Comparison of ENCODE assay signal across 31 cellular contexts in the genomic region with DNA sequence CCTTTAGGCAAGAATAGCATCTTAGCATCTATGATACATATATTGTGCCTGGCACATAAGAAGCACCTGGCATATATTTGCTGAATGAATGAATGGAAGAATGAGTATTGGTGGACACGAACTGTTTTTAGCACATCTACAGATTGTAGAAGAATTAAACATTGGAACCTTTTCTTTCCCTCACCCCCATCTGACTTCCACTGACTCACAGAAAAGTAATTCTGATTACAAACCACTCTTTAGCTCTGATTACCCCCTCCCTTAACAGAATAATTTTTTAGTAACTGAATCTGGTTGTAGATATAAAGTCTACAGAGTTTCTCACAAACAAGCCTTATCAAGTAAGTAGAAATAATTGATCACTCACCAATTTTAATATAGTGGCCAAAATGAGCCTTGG. TPM values are rescaled to one million over a fixed set of nuclear protein-coding genes. Genes with fewer than 3 reads are reported as not detected.
DNase-seq lines count a peak whose midpoint lies in the region; ATAC-seq, FAIRE-seq and TF ChIP-seq lines count a peak whose summit lies in the region.
"Had no signal": no experiment of that assay in that cellular context is flagged by ENCODE, and none has a peak within 500 bp of the region (broad histone marks: within the 10 kb centered on the region; RNA-seq: fewer than 3 reads in every experiment).

No MANE protein-coding gene starts in this region.

- H3K4me3 ChIP-seq in left ventricle myocardium inferior (no peak overlapping the region), heart right ventricle (peak overlapping the region in 1 of 10 donors; percentile 22), adipocyte (ENCODE audit: low read length) (no peak overlapping the region), endothelial cell of umbilical vein (replicated peaks in 1 of 3; ENCODE audit: insufficient read depth in 1 of 3, low read depth in 1 of 3, low read length in 3 of 3) (no peak overlapping the region), thyroid gland (replicated peaks in 1 of 3) (no peak overlapping the region)
- H3K4me3 ChIP-seq: esophagus squamous epithelium, skin epidermis, tibial artery had no signal

- no peaks in the 10 kb centered on the region for H3K79me2 ChIP-seq in endothelial cell of umbilical vein (ENCODE audit: control insufficient read depth, insufficient read depth, low read length)

- 62 to 83% methylated on average over 1 of the region's 1 CpG for WGBS in heart right ventricle, 2 donors
- 73 to 78% methylated on average over 1 of the region's 1 CpG for WGBS in thyroid gland, 2 donors

- H3K4me1 ChIP-seq in left ventricle myocardium inferior (peaks cover 48% of the 10 kb centered on the region), heart right ventricle (peaks cover 0 to 58% (median 37%) of the 10 kb centered on the region in 9 donors), adipocyte (ENCODE audit: control insufficient read depth, insufficient read depth, low read length) (peaks cover 15% of the 10 kb centered on the region), endothelial cell of umbilical vein (ENCODE audit: control insufficient read depth, extremely low read depth, insufficient read depth, low read length) (peaks cover 31% of the 10 kb centered on the region), thyroid gland (peaks cover 49 to 58% of the 10 kb centered on the region in 2 donors)
- H3K4me1 ChIP-seq: esophagus squamous epithelium had no signal

- H3K27me3 ChIP-seq in left ventricle myocardium inferior (ENCODE audit: low read depth) (no peaks in the 10 kb centered on the region), heart right ventricle (no peaks in the 10 kb centered on the region), adipocyte (replicated peaks; ENCODE audit: control insufficient read depth, insufficient read depth, low read length) (no peaks in the 10 kb centered on the region), endothelial cell of umbilical vein (ENCODE audit: control insufficient read depth in 2 of 2, insufficient read depth in 2 of 2, low read length in 2 of 2) (no peaks in the 10 kb centered on the region), thyroid gland (no peaks in the 10 kb centered on the region)
- H3K27me3 ChIP-seq: esophagus squamous epithelium, tibial artery had no signal

- no peaks in the 10 kb centered on the region for H4K20me1 ChIP-seq in endothelial cell of umbilical vein (replicated peaks; ENCODE audit: control insufficient read depth, extremely low read depth, insufficient read depth, low read length)

- H3K9ac ChIP-seq in adipocyte (ENCODE audit: low read length) (no peak overlapping the region), endothelial cell of umbilical vein (replicated peaks; ENCODE audit: extremely low read depth, insufficient read depth, low read length) (no peak overlapping the region)
- H3K9ac ChIP-seq: KMS-11 had no signal

- CTCF ChIA-PET in endothelial cell of umbilical vein (lab: Charles Lee) = interaction anchor here (2.7 kb wide), 1 partner anchor 187 kb away, joined by 9 read pairs; no protein-coding TSS in a partner anchor

- dilution Hi-C loops in endothelial cell of umbilical vein (cut with MboI; ENCODE audit: extremely low pct_ligation_motif_present, low sequenced_read_pairs) = no loop called here

- no peak for TF ChIP-seq CTCF in left ventricle myocardium inferior (IDR thresholded peaks at IDR 0.05; ENCODE audit: borderline replicate concordance)
- TF ChIP-seq CTCF in heart right ventricle (IDR thresholded peaks at IDR 0.05) = no peak
- no peak for TF ChIP-seq CTCF in endothelial cell of umbilical vein (IDR thresholded peaks at IDR 0.05; ENCODE audit: extremely low read depth in 1 of 2, insufficient read depth in 1 of 2, low read depth in 1 of 2, low read length in 2 of 2)
- TF ChIP-seq CTCF in thyroid gland (IDR thresholded peaks at IDR 0.05) = no peak

- peak overlapping the region; percentile 46 for H3K27ac ChIP-seq in left ventricle myocardium inferior (replicated peaks)
- H3K27ac ChIP-seq in heart right ventricle = peak overlapping the region in 3 of 10 donors; percentile 8 to 17 (median 13)
- no peak overlapping the region for H3K27ac ChIP-seq in endothelial cell of umbilical vein (ENCODE audit: insufficient read depth, low read depth, low read length)
- peak overlapping the region; percentile 5 to 95 (median 68) for H3K27ac ChIP-seq in thyroid gland
- H3K27ac ChIP-seq: 22Rv1, esophagus squamous epithelium, KMS-11, skin epidermis, tibial artery, VCaP had no signal

- no TSS peak for BruUV-seq in endothelial cell of umbilical vein (replicated peaks; lab: Mats Ljungman, UMichigan)

- H3K4me2 ChIP-seq in endothelial cell of umbilical vein (ENCODE audit: insufficient read depth, low read length) = no peak overlapping the region
- H3K4me2 ChIP-seq: KMS-11 had no signal

- no peaks in the 10 kb centered on the region for H3K9me3 ChIP-seq in left ventricle myocardium inferior (replicated peaks)
- no peaks in the 10 kb centered on the region for H3K9me3 ChIP-seq in heart right ventricle
- H3K9me3 ChIP-seq in adipocyte (ENCODE audit: control insufficient read depth, low read length) = no peaks in the 10 kb centered on the region
- H3K9me3 ChIP-seq in endothelial cell of umbilical vein (replicated peaks; ENCODE audit: control insufficient read depth, insufficient read depth, low read length) = no peaks in the 10 kb centered on the region
- H3K9me3 ChIP-seq in thyroid gland = no peaks in the 10 kb centered on the region
- H3K9me3 ChIP-seq: esophagus squamous epithelium, tibial artery had no signal

- no peaks in the 10 kb centered on the region for H3K9me1 ChIP-seq in endothelial cell of umbilical vein (replicated peaks; ENCODE audit: control insufficient read depth, extremely low read depth, insufficient read depth, low read length)

- DNase-seq in left ventricle myocardium inferior = no peak
- no peak for DNase-seq in heart right ventricle
- peak; percentile 15 for DNase-seq in adipocyte (ENCODE audit: low read depth)
- DNase-seq in endothelial cell of umbilical vein (ENCODE audit: low read depth, low spot score) = peak; percentile 23
- DNase-seq in thyroid gland = no peak
- no peak for DNase-seq in GF-D8 (lab: John Stamatoyannopoulos, UW)
- no peak for DNase-seq in amniotic stem cell (lab: John Stamatoyannopoulos, UW)
- DNase-seq: activated CD4-positive, alpha-beta T cell treated with anti-CD3 and anti-CD28 coated beads for 4 hours; activated CD8-positive, alpha-beta memory T cell treated with anti-CD3 and anti-CD28 coated beads for 24 hours; activated gamma-delta T cell; activated T-cell treated with anti-CD3 and anti-CD28 coated beads, Interleukin-2, amount 50 U/mL, for 1 hour; cortex of kidney; DMS153; endodermal cell; esophagus squamous epithelium; GDM1; kidney; naive thymus-derived CD4-positive, alpha-beta T cell; NCI-H1436 treated with DMSO at 0.1 percent for 48 hours; NCI-H2171 treated with DMSO at 0.1 percent for 48 hours; occipital lobe; PC-3; stimulated activated naive CD8-positive, alpha-beta T cell treated with anti-CD3 and anti-CD28 coated beads, Interleukin-15, amount 100 ng/mL, for 72 hours; tibial artery had no signal

- POLR2A ChIA-PET in endothelial cell of umbilical vein (lab: Charles Lee) = no interaction called here

- TF ChIP-seq POLR2A in endothelial cell of umbilical vein (IDR thresholded peaks at IDR 0.05; ENCODE audit: low read depth, low read length) (no peak), thyroid gland (IDR thresholded peaks at IDR 0.05) (no peak)

- no peak for ATAC-seq in heart right ventricle
- no peak for ATAC-seq in HG02678 (IDR thresholded peaks at IDR 0.05; ENCODE audit: unreplicated experiment)
- ATAC-seq: naive thymus-derived CD4-positive, alpha-beta T cell; PC-3; stimulated activated naive CD8-positive, alpha-beta T cell treated with anti-CD3 and anti-CD28 coated beads, Interleukin-15, amount 100 ng/mL, for 72 hours had no signal

- FAIRE-seq in endothelial cell of umbilical vein (lab: Jason Lieb, UNC) = no peak
- FAIRE-seq: GM19239, kidney had no signal

- intact Hi-C loops in left ventricle myocardium inferior (cut with micrococcal nuclease) (no loop called here), heart right ventricle (cut with DNase I) (no loop called here), endothelial cell of umbilical vein (cut with micrococcal nuclease) (loop anchor here (2.0 kb wide), 1 partner anchor 96 kb away; no protein-coding TSS in a partner anchor), thyroid gland (cut with DNase I) (no loop called here)

- H2AFZ ChIP-seq in endothelial cell of umbilical vein (ENCODE audit: low read depth, low read length) = no peak overlapping the region

- no peaks in the 10 kb centered on the region for H3K36me3 ChIP-seq in left ventricle myocardium inferior
- no peaks in the 10 kb centered on the region for H3K36me3 ChIP-seq in heart right ventricle
- H3K36me3 ChIP-seq in adipocyte (ENCODE audit: control insufficient read depth, insufficient read depth, low read length, severe bottlenecking) = no peaks in the 10 kb centered on the region
- H3K36me3 ChIP-seq in endothelial cell of umbilical vein (ENCODE audit: control insufficient read depth in 2 of 2, extremely low read depth in 1 of 2, insufficient read depth in 2 of 2, low read length in 2 of 2) = no peaks in the 10 kb centered on the region
- peaks cover 5 to 14% of the 10 kb centered on the region in 2 donors for H3K36me3 ChIP-seq in thyroid gland
- H3K36me3 ChIP-seq: esophagus squamous epithelium, tibial artery had no signal

RNA-seq across cellular contexts. Expression of a gene that starts 31.9 kb away (rescaled TPM):
- 0.41 TPM for total RNA-seq in left ventricle myocardium inferior
- total RNA-seq in heart right ventricle = 1 to 10 TPM in 2 of 10 donors, under 1 TPM in 8; 0.15 to 1.2 (median 0.72) TPM
- polyA plus RNA-seq in heart right ventricle = under 1 TPM; 0.23 to 0.73 TPM
- 0.77 and 1.3 TPM in 2 replicates for total RNA-seq in endothelial cell of umbilical vein
- 0.49 and 0.79 TPM in 2 replicates for polyA plus RNA-seq in endothelial cell of umbilical vein
- 0.40 and 0.55 TPM in 2 replicates for polyA plus RNA-seq in endothelial cell of umbilical vein (2011; cell fraction: cytosol; rRNA removed)
- polyA plus RNA-seq in endothelial cell of umbilical vein (2011; cell fraction: nucleus; rRNA removed) = 1.2 and 1.4 TPM in 2 replicates
- polyA plus RNA-seq in endothelial cell of umbilical vein (2012) = 0.33 and 0.34 TPM in 2 replicates
- 0.68 and 4.1 TPM in 2 replicates for polyA minus RNA-seq in endothelial cell of umbilical vein
- polyA minus RNA-seq in endothelial cell of umbilical vein (2011; cell fraction: cytosol; rRNA and poly(A)+ RNA removed) = not detected
- polyA minus RNA-seq in endothelial cell of umbilical vein (2011; cell fraction: nucleus; rRNA and poly(A)+ RNA removed) = 1.9 and 2.2 TPM in 2 replicates
- 100 to 1,000 TPM; 193 to 299 (median 254) TPM for total RNA-seq in thyroid gland
- total RNA-seq: mesothelial cell of epicardium, PC-3 had no signal
- polyA plus RNA-seq: naive thymus-derived CD4-positive, alpha-beta T cell had no signal

RNA-seq across cellular contexts. Expression of a gene that starts 51.4 kb away (rescaled TPM):
- total RNA-seq in left ventricle myocardium inferior (21.6 TPM), heart right ventricle (10 to 100 TPM; 18.3 to 31.3 (median 23.1) TPM), endothelial cell of umbilical vein (30.6 and 31.1 TPM in 2 replicates), thyroid gland (10 to 100 TPM; 27.0 to 41.6 (median 33.5) TPM)
- polyA plus RNA-seq in heart right ventricle (1 to 10 TPM; 4.6 to 5.8 TPM), endothelial cell of umbilical vein (23.1 and 23.8 TPM in 2 replicates)
- polyA plus RNA-seq in endothelial cell of umbilical vein (2011; cell fraction: cytosol; rRNA removed) = 12.1 and 14.8 TPM in 2 replicates
- 31.2 and 36.2 TPM in 2 replicates for polyA plus RNA-seq in endothelial cell of umbilical vein (2011; cell fraction: nucleus; rRNA removed)
- 23.8 and 30.8 TPM in 2 replicates for polyA plus RNA-seq in endothelial cell of umbilical vein (2012)
- 17.6 and 27.7 TPM in 2 replicates for polyA minus RNA-seq in endothelial cell of umbilical vein
- polyA minus RNA-seq in endothelial cell of umbilical vein (2011; cell fraction: cytosol; rRNA and poly(A)+ RNA removed) = 12.6 TPM
- 56.8 and 76.9 TPM in 2 replicates for polyA minus RNA-seq in endothelial cell of umbilical vein (2011; cell fraction: nucleus; rRNA and poly(A)+ RNA removed)

Comparison
In these comparisons a context has a peak if more than half of its experiments do, and no peak if none do; other contexts are left out.
1. DNase-seq: peak in adipocyte (single experiment) and endothelial cell of umbilical vein (single experiment); none in left ventricle myocardium inferior (single experiment), heart right ventricle (0 of 2), thyroid gland (0 of 2), GF-D8 (single experiment) and amniotic stem cell (single experiment).
2. RNA of a gene that starts 31.9 kb away (total RNA-seq): 193 to 299 TPM in thyroid gland; 0.15 to 1.2 TPM in heart right ventricle, 0.77 to 1.3 TPM in endothelial cell of umbilical vein and 0.41 TPM in left ventricle myocardium inferior (single experiment); every median in the first group is over 10 times any median in the second.